In the genomic region with DNA sequence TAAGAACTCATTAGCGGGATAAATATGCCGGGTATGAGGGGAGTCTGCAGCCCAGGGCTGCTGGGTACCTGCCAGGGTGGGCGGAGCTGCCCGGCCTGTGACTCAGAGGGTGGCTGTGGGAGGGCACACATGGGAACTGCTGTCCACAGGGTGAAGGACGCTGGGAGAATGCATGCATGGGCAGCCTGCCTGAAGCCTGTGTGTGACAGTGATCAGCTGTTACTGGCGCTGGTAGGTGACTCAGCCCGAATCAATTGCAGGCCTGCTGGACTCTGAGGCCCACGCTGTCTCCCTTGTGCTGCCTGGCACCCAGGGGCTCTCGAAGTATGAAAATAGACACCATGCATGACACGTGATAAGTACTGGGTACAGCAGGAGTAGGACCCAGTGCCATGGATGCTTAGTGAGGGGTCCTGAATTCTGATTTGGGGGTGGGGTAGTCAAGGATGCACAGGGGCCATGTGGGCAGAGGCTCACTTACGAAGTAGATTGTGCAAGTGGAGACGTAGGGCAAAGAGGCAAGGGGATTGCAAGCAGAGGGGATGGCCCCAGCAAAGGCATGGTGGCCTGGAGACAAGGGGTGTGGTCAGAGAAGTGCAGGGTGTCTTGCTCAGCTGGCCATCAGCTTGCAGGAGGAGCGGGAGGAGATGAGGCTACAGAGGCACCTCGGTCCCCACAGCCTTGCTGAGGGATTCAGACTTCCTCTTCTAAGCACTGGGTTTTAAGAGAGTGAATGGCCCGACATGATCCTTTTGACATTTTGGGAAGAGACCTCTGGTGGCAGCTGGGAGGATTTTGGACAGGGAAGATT, we compare ENCODE assay signal across 7 cellular contexts. TPM values are rescaled to one million over a fixed set of nuclear protein-coding genes. Genes with fewer than 3 reads are reported as not detected.
DNase-seq lines count a peak whose midpoint lies in the region; ATAC-seq and FAIRE-seq lines count a peak whose summit lies in the region.

No MANE protein-coding gene starts in this region.

- H3K4me3 Mint-ChIP-seq in T-helper 17 cell, result no peak overlapping the region

- no peak overlapping the region for H3K27ac ChIP-seq in epithelial cell of prostate

- ATAC-seq in T-helper 17 cell (no peak), GM21717 (IDR thresholded peaks at IDR 0.05; ENCODE audit: unreplicated experiment) (no peak), GM18907 (IDR thresholded peaks at IDR 0.05; ENCODE audit: unreplicated experiment) (no peak)

- peak; percentile 72 for DNase-seq in HS-27A (ENCODE audit: low read depth)
- peak; percentile 96 for DNase-seq in RCC 7860 (ENCODE audit: low spot score)
- peak; percentile 40 for DNase-seq in epithelial cell of prostate (ENCODE audit: low read depth, low spot score)
- DNase-seq in middle frontal gyrus (ENCODE audit: extremely low spot score, low spot score), result peak; percentile 67
- DNase-seq in T-helper 17 cell, result no peak

- no peaks in the 10 kb centered on the region for H3K9me3 ChIP-seq in T-helper 17 cell (ENCODE audit: control insufficient read depth, low read length, poor library complexity, severe bottlenecking)

- peaks cover 7% of the 10 kb centered on the region for H3K4me1 Mint-ChIP-seq in T-helper 17 cell

- peaks cover 11% of the 10 kb centered on the region for H3K36me3 Mint-ChIP-seq in T-helper 17 cell (ENCODE audit: low read depth)

- no peak overlapping the region for H3K27ac Mint-ChIP-seq in T-helper 17 cell

- peaks cover 62% of the 10 kb centered on the region for H3K27me3 Mint-ChIP-seq in T-helper 17 cell

- FAIRE-seq in RCC 7860 (lab: Jason Lieb, UNC), result peak; percentile 91

RNA-seq across cellular contexts. Expression of a gene that starts 36.5 kb away (rescaled TPM):
- under 1 TPM; 0.05 to 0.10 TPM for total RNA-seq in T-helper 17 cell

Comparison
In these comparisons a context has a peak if more than half of its experiments do, and no peak if none do; other contexts are left out.
1. DNase-seq: peak in HS-27A (single experiment), RCC 7860 (single experiment), epithelial cell of prostate (single experiment) and middle frontal gyrus (single experiment); none in T-helper 17 cell (0 of 3).